Comparison of ENCODE assay signal across 17 cellular contexts in genomic region chr4:159049780-159050375, GRCh38. TPM values are rescaled to one million over a fixed set of nuclear protein-coding genes. Genes with fewer than 3 reads are reported as not detected.
DNase-seq lines count a peak whose midpoint lies in the region; ATAC-seq and TF ChIP-seq lines count a peak whose summit lies in the region.
"Had no signal": no experiment of that assay in that cellular context is flagged by ENCODE, and none has a peak within 500 bp of the region (broad histone marks: within the 10 kb centered on the region; RNA-seq: fewer than 3 reads in every experiment).

No MANE protein-coding gene starts in this region.

- peaks cover 38% of the 10 kb centered on the region for H3K4me1 ChIP-seq in GM23338 (ENCODE audit: insufficient read depth)
- no peaks in the 10 kb centered on the region for H3K4me1 ChIP-seq in naive thymus-derived CD4-positive, alpha-beta T cell (ENCODE audit: control insufficient read depth in 2 of 2, insufficient read depth in 2 of 2, low read length in 2 of 2)

- H3K36me3 ChIP-seq in GM23338 (ENCODE audit: insufficient read depth) = no peaks in the 10 kb centered on the region
- H3K36me3 ChIP-seq in neural cell (ENCODE audit: insufficient read depth, low read length) = no peaks in the 10 kb centered on the region
- H3K36me3 ChIP-seq in naive thymus-derived CD4-positive, alpha-beta T cell (ENCODE audit: control insufficient read depth in 2 of 3, insufficient read depth in 3 of 3, low read length in 3 of 3) = no peaks in the 10 kb centered on the region
- H3K36me3 ChIP-seq: HAP-1 had no signal

- H2AFZ ChIP-seq in GM23338 (0 out of 2 replicates have a peak overlapping the region, but pooled peaks have one; percentile 80), neural cell (ENCODE audit: low read depth, low read length) (no peak overlapping the region)

- H3K4me1 Mint-ChIP-seq in GM23338 (peaks cover 45% of the 10 kb centered on the region), chondrocyte (ENCODE audit: low read depth) (peaks cover 32% of the 10 kb centered on the region)
- H3K4me1 Mint-ChIP-seq in naive thymus-derived CD4-positive, alpha-beta T cell = peaks cover 0 to 38% (median 0%) of the 10 kb centered on the region in 7 donors

- H3K9me3 Mint-ChIP-seq in GM23338 = no peaks in the 10 kb centered on the region
- no peaks in the 10 kb centered on the region for H3K9me3 Mint-ChIP-seq in chondrocyte (ENCODE audit: low read depth)
- no peaks in the 10 kb centered on the region for H3K9me3 Mint-ChIP-seq in naive thymus-derived CD4-positive, alpha-beta T cell

- intact Hi-C loops in naive thymus-derived CD4-positive, alpha-beta T cell (cut with micrococcal nuclease) = loop anchor here in 1 of 2 donors (10.0 kb wide), 1 partner anchor 125 kb away; no protein-coding TSS in a partner anchor

- peak; percentile 91 for TF ChIP-seq EP300 in neural cell (conservative IDR thresholded peaks at IDR 0.05; ENCODE audit: poor library complexity, severe bottlenecking)

- H3K27ac Mint-ChIP-seq in GM23338 = no peak overlapping the region
- no peak overlapping the region for H3K27ac Mint-ChIP-seq in chondrocyte (ENCODE audit: unreplicated experiment)
- H3K27ac Mint-ChIP-seq in naive thymus-derived CD4-positive, alpha-beta T cell = no peak overlapping the region
- H3K27ac Mint-ChIP-seq: CD4-positive, alpha-beta memory T cell had no signal

- H3K79me2 ChIP-seq in GM23338 (replicated peaks; ENCODE audit: insufficient read depth) = no peaks in the 10 kb centered on the region
- no peaks in the 10 kb centered on the region for H3K79me2 ChIP-seq in neural cell (replicated peaks; ENCODE audit: insufficient read depth, low read length)

- ATAC-seq in GM23338 (no peak), GM18868 (IDR thresholded peaks at IDR 0.05; ENCODE audit: unreplicated experiment) (no peak)
- ATAC-seq in naive thymus-derived CD4-positive, alpha-beta T cell = no peak

- peak overlapping the region; percentile 57 for H3K9ac ChIP-seq in neural cell (ENCODE audit: low read length)

- H3K36me3 Mint-ChIP-seq in GM23338 (ENCODE audit: low read depth) = no peaks in the 10 kb centered on the region
- H3K36me3 Mint-ChIP-seq in chondrocyte (ENCODE audit: low read depth) = no peaks in the 10 kb centered on the region
- H3K36me3 Mint-ChIP-seq in naive thymus-derived CD4-positive, alpha-beta T cell = peaks cover 0 to 2% (median 0%) of the 10 kb centered on the region in 5 donors
- H3K36me3 Mint-ChIP-seq: CD4-positive, alpha-beta memory T cell had no signal

- no peaks in the 10 kb centered on the region for H3K27me3 ChIP-seq in GM23338 (ENCODE audit: insufficient read depth)
- no peaks in the 10 kb centered on the region for H3K27me3 ChIP-seq in neural cell (ENCODE audit: insufficient read depth, low read depth, low read length)
- H3K27me3 ChIP-seq in naive thymus-derived CD4-positive, alpha-beta T cell (ENCODE audit: control insufficient read depth in 2 of 2, insufficient read depth in 2 of 2, low read length in 2 of 2) = no peaks in the 10 kb centered on the region

- H3K4me2 ChIP-seq in GM23338 = no peak overlapping the region
- peak overlapping the region; percentile 5 for H3K4me2 ChIP-seq in neural cell (ENCODE audit: low read length)

- DNase-seq in GM23338 (ENCODE audit: low spot score) (no peak), NCI-H1417 (lab: John Stamatoyannopoulos, UW) (peak in 2 of 3 experiments; percentile 28 to 74), NCI-H146 treated with DMSO at 0.1 percent for 48 hours (lab: John Stamatoyannopoulos, UW; ENCODE audit: unreplicated experiment) (peak; percentile 15), chondrocyte (ENCODE audit: low spot score) (no peak)
- DNase-seq in activated CD4-positive, alpha-beta T cell treated with anti-CD3 and anti-CD28 coated beads, Interleukin-2, amount 50 U/mL, for 48 hours = no peak
- no peak for DNase-seq in naive thymus-derived CD4-positive, alpha-beta T cell
- DNase-seq: C1 segment of cervical spinal cord; Calu3; CD4-positive, alpha-beta memory T cell; COR-L47; DMS53; DMS79 treated with DMSO at 0.1 percent for 48 hours; GF-D8; GOT3 had no signal

- TF ChIP-seq RAD21 in neural cell (conservative IDR thresholded peaks at IDR 0.05) = peak; percentile 9

- TF ChIP-seq CTCF in GM23338 (conservative IDR thresholded peaks at IDR 0.05; ENCODE audit: low read depth in 2 of 2) (no peak), neural cell (IDR thresholded peaks at IDR 0.05; ENCODE audit: poor library complexity, severe bottlenecking) (no peak), chondrocyte (IDR thresholded peaks at IDR 0.05) (no peak)

- H3F3A ChIP-seq in GM23338 (replicated peaks; ENCODE audit: low read depth) (no peaks in the 10 kb centered on the region; the same call in 1 of the 2 replicates), neural cell (ENCODE audit: insufficient read depth, low read length, poor library complexity, severe bottlenecking) (no peaks in the 10 kb centered on the region)

- POLR2A ChIA-PET in naive thymus-derived CD4-positive, alpha-beta T cell (lab: Charles Lee) = no interaction called here

- no peak overlapping the region for H3K4me3 Mint-ChIP-seq in GM23338
- H3K4me3 Mint-ChIP-seq in chondrocyte (ENCODE audit: unreplicated experiment) = no peak overlapping the region
- H3K4me3 Mint-ChIP-seq in naive thymus-derived CD4-positive, alpha-beta T cell = no peak overlapping the region
- H3K4me3 Mint-ChIP-seq: CD4-positive, alpha-beta memory T cell had no signal

- H3K9me2 ChIP-seq in GM23338 (ENCODE audit: insufficient read depth) = no peaks in the 10 kb centered on the region
- no peaks in the 10 kb centered on the region for H3K9me2 ChIP-seq in neural cell (ENCODE audit: insufficient read depth, low read length)

- H3K27ac ChIP-seq in GM23338 (ENCODE audit: low read depth) (no peak overlapping the region), neural cell (ENCODE audit: low read length) (peak overlapping the region; percentile 84)
- H3K27ac ChIP-seq in naive thymus-derived CD4-positive, alpha-beta T cell (ENCODE audit: low read depth, low read length) = no peak overlapping the region

- H3K4me3 ChIP-seq in GM23338 (no peak overlapping the region), neural cell (ENCODE audit: low read length) (peak overlapping the region; percentile 40)
- H3K4me3 ChIP-seq in naive thymus-derived CD4-positive, alpha-beta T cell (ENCODE audit: low read length) = no peak overlapping the region
- H3K4me3 ChIP-seq: HAP-1 had no signal

- H3K27me3 Mint-ChIP-seq in GM23338 (ENCODE audit: insufficient read depth, low read depth, poor library complexity) (no peaks in the 10 kb centered on the region), chondrocyte (ENCODE audit: low read depth) (no peaks in the 10 kb centered on the region)
- peaks cover 5 to 16% (median 7%) of the 10 kb centered on the region in 5 donors for H3K27me3 Mint-ChIP-seq in naive thymus-derived CD4-positive, alpha-beta T cell

- H4K20me1 ChIP-seq in GM23338 (replicated peaks; ENCODE audit: insufficient read depth) (no peaks in the 10 kb centered on the region), neural cell (ENCODE audit: insufficient read depth) (no peaks in the 10 kb centered on the region)

- CTCF ChIA-PET in naive thymus-derived CD4-positive, alpha-beta T cell (lab: Charles Lee) = no interaction called here

- H3K9me3 ChIP-seq in neural cell (ENCODE audit: low read length) = no peaks in the 10 kb centered on the region
- H3K9me3 ChIP-seq in naive thymus-derived CD4-positive, alpha-beta T cell (ENCODE audit: control insufficient read depth in 2 of 3, low read length in 3 of 3) = no peaks in the 10 kb centered on the region
- H3K9me3 ChIP-seq: HAP-1 had no signal

TF ChIP-seq in GM23338, 12 proteins besides CTCF, POLR2A, EP300 and RAD21 (continues in another document):
- no peak for TF ChIP-seq NANOG (IDR thresholded peaks at IDR 0.05; ENCODE audit: borderline replicate concordance)
- no peak for TF ChIP-seq STAT1 (IDR thresholded peaks at IDR 0.05; ENCODE audit: unreplicated experiment)
- no peak for TF ChIP-seq POLR2AphosphoS5 (IDR thresholded peaks at IDR 0.05; ENCODE audit: low read depth)
- TF ChIP-seq EZH2 (IDR thresholded peaks at IDR 0.05; ENCODE audit: low read depth, unreplicated experiment) = no peak

TF ChIP-seq in neural cell, 6 proteins besides CTCF, POLR2A, EP300 and RAD21:
- no peak for TF ChIP-seq TAF1 (IDR thresholded peaks at IDR 0.05; ENCODE audit: low read depth)
- no peak for TF ChIP-seq MXI1 (conservative IDR thresholded peaks at IDR 0.05; ENCODE audit: poor library complexity, severe bottlenecking)
- peak; percentile 56 for TF ChIP-seq POLR2AphosphoS5 (IDR thresholded peaks at IDR 0.05)

RNA-seq across cellular contexts. Expression of gene RAPGEF2, which starts 53.0 kb away (rescaled TPM):
- 52.7 and 63.1 TPM in 2 replicates for total RNA-seq in GM23338 (2014; rRNA removed; shearing (Covaris generic))
- polyA plus RNA-seq in GM23338 (2016; fragmentation: Nextera tagmentation; extraction: Ambion mirVana) = 8.5 and 10.2 TPM in 2 replicates
- 134 and 145 TPM in 2 replicates for polyA plus RNA-seq in neural cell
- polyA minus RNA-seq in neural cell = 528 and 617 TPM in 2 replicates
- 31.0 to 40.1 TPM (median 37.3 TPM) in 3 replicates for total RNA-seq in chondrocyte
- 10 to 100 TPM; 19.1 to 35.2 (median 21.9) TPM for total RNA-seq in naive thymus-derived CD4-positive, alpha-beta T cell
- polyA plus RNA-seq in naive thymus-derived CD4-positive, alpha-beta T cell = under 1 TPM; 0.72 to 0.87 TPM

Comparison
In these comparisons a context has a peak if more than half of its experiments do, and no peak if none do; other contexts are left out.
1. DNase-seq: peak in NCI-H1417 (2 of 3) and NCI-H146 treated with DMSO at 0.1 percent for 48 hours (single experiment); none in GM23338 (single experiment), activated CD4-positive, alpha-beta T cell treated with anti-CD3 and anti-CD28 coated beads, Interleukin-2, amount 50 U/mL, for 48 hours (0 of 2), chondrocyte (single experiment) and naive thymus-derived CD4-positive, alpha-beta T cell (0 of 9).